ENCODE assay signal across 19 cellular contexts in genomic region chr1:223802602-223803001, GRCh38. TPM values are rescaled to one million over a fixed set of nuclear protein-coding genes. Genes with fewer than 3 reads are reported as not detected.
DNase-seq lines count a peak whose midpoint lies in the region; ATAC-seq lines count a peak whose summit lies in the region.
"Had no signal": no experiment of that assay in that cellular context is flagged by ENCODE, and none has a peak within 500 bp of the region (broad histone marks: within the 10 kb centered on the region; RNA-seq: fewer than 3 reads in every experiment).

No MANE protein-coding gene starts in this region.

- WGBS in mesenchymal stem cell, result 83% methylated on average over 3 of the region's 4 CpGs

- no peaks in the 10 kb centered on the region for H3K27me3 ChIP-seq in mesenchymal stem cell (ENCODE audit: control insufficient read depth in 1 of 2, insufficient read depth in 1 of 2, low read length in 2 of 2)

- peak overlapping the region; percentile 88 for H3K27ac ChIP-seq in cingulate gyrus (ENCODE audit: low read depth, low read length)
- no peak overlapping the region for H3K27ac ChIP-seq in mesenchymal stem cell (ENCODE audit: low read length, poor library complexity, severe bottlenecking)
- peak overlapping the region; percentile 88 for H3K27ac ChIP-seq in temporal lobe (ENCODE audit: low read depth, low read length)

- H3K23ac ChIP-seq in mesenchymal stem cell (ENCODE audit: low read length in 2 of 2), result no peak overlapping the region

- no peak overlapping the region for H4K8ac ChIP-seq in mesenchymal stem cell (ENCODE audit: low read length)

- H3K9me3 ChIP-seq in mesenchymal stem cell (ENCODE audit: control insufficient read depth, low read length), result peaks cover under 1% of the 10 kb centered on the region
- H3K9me3 ChIP-seq: Caco-2 had no signal

- peak; percentile 29 for DNase-seq in activated CD4-positive, alpha-beta T cell treated with anti-CD3 and anti-CD28 coated beads, Interleukin-2, amount 10 ng/mL, durations not matched to agents 24 days and 14 days
- no peak for DNase-seq in activated CD4-positive, alpha-beta T cell treated with anti-CD3 and anti-CD28 coated beads for 4 hours
- DNase-seq in mesenchymal stem cell (no peak), NCI-H187 (lab: John Stamatoyannopoulos, UW) (no peak), COR-L47 (lab: John Stamatoyannopoulos, UW) (no peak)
- DNase-seq in stimulated activated naive CD8-positive, alpha-beta T cell treated with anti-CD3 and anti-CD28 coated beads, Interleukin-15, Interleukin-2, amounts not matched to agents 100 U/mL and 50 U/mL, for 24 hours, result no peak
- DNase-seq: Caco-2, DMS79, GF-D8, H9, MM.1S, NCI-H1105, NCI-H1930, NCI-H2171, NCI-H446 treated with DMSO at 0.1 percent for 48 hours, NCI-H774, SHP77 had no signal

- H2BK120ac ChIP-seq in mesenchymal stem cell (ENCODE audit: low read depth, low read length), result no peak overlapping the region

- H3K4ac ChIP-seq in mesenchymal stem cell (ENCODE audit: low read depth in 1 of 2, low read length in 2 of 2), result no peak overlapping the region

- H3K4me2 ChIP-seq in mesenchymal stem cell (ENCODE audit: low read length, poor library complexity, severe bottlenecking), result no peak overlapping the region

- no peak overlapping the region for H2BK15ac ChIP-seq in mesenchymal stem cell (ENCODE audit: low read depth, poor library complexity, severe bottlenecking)

- no peak overlapping the region for H3K18ac ChIP-seq in mesenchymal stem cell (ENCODE audit: low read depth in 1 of 2, low read length in 2 of 2)

- H3K36me3 ChIP-seq in mesenchymal stem cell (ENCODE audit: control insufficient read depth in 1 of 2, insufficient read depth in 2 of 2, low read depth in 1 of 2, low read length in 2 of 2), result peaks cover 28 to 94% of the 10 kb centered on the region in 2 experiments

- no peak overlapping the region for H3K14ac ChIP-seq in mesenchymal stem cell (ENCODE audit: low read length in 2 of 2)

- peaks cover 34% of the 10 kb centered on the region for H3K79me1 ChIP-seq in mesenchymal stem cell (replicated peaks; ENCODE audit: low read length, poor library complexity, severe bottlenecking)

- H3K4me3 ChIP-seq in mesenchymal stem cell (ENCODE audit: insufficient read depth in 1 of 2, low read depth in 1 of 2, low read length in 2 of 2), result no peak overlapping the region

- no peak overlapping the region for H4K91ac ChIP-seq in mesenchymal stem cell (ENCODE audit: low read length)

- H2BK12ac ChIP-seq in mesenchymal stem cell (ENCODE audit: low read length in 2 of 2), result no peak overlapping the region

- H3K27ac Mint-ChIP-seq in activated CD4-positive, alpha-beta T cell treated with anti-CD3 and anti-CD28 coated beads, Interleukin-2, amount 10 ng/mL, durations not matched to agents 24 days and 14 days, result peak overlapping the region; percentile 26
- H3K27ac Mint-ChIP-seq: H9 had no signal

- H3K4me1 ChIP-seq in mesenchymal stem cell (ENCODE audit: control insufficient read depth, insufficient read depth, low read depth, low read length), result no peaks in the 10 kb centered on the region
- H3K4me1 ChIP-seq: Caco-2 had no signal

- no peaks in the 10 kb centered on the region for H3K9me3 Mint-ChIP-seq in activated CD4-positive, alpha-beta T cell treated with anti-CD3 and anti-CD28 coated beads, Interleukin-2, amount 10 ng/mL, durations not matched to agents 24 days and 14 days

- peaks cover 52% of the 10 kb centered on the region for H3K36me3 Mint-ChIP-seq in activated CD4-positive, alpha-beta T cell treated with anti-CD3 and anti-CD28 coated beads, Interleukin-2, amount 10 ng/mL, durations not matched to agents 24 days and 14 days (ENCODE audit: low read depth)

- H3K4me3 Mint-ChIP-seq in activated CD4-positive, alpha-beta T cell treated with anti-CD3 and anti-CD28 coated beads, Interleukin-2, amount 10 ng/mL, durations not matched to agents 24 days and 14 days, result no peak overlapping the region
- H3K4me3 Mint-ChIP-seq: H9 had no signal

- H3K9ac ChIP-seq in mesenchymal stem cell (ENCODE audit: low read length), result peak overlapping the region; percentile 6

- no peak overlapping the region for H2AK5ac ChIP-seq in mesenchymal stem cell (ENCODE audit: low read length, severe bottlenecking)

- no peaks in the 10 kb centered on the region for H3K4me1 Mint-ChIP-seq in activated CD4-positive, alpha-beta T cell treated with anti-CD3 and anti-CD28 coated beads, Interleukin-2, amount 10 ng/mL, durations not matched to agents 24 days and 14 days

- no peak overlapping the region for H2BK5ac ChIP-seq in mesenchymal stem cell (ENCODE audit: low read depth, low read length, poor library complexity, severe bottlenecking)

- H2AFZ ChIP-seq in mesenchymal stem cell (ENCODE audit: low read depth, low read length), result no peak overlapping the region

- no peaks in the 10 kb centered on the region for H3K27me3 Mint-ChIP-seq in activated CD4-positive, alpha-beta T cell treated with anti-CD3 and anti-CD28 coated beads, Interleukin-2, amount 10 ng/mL, durations not matched to agents 24 days and 14 days

- intact Hi-C loops in activated CD4-positive, alpha-beta T cell treated with anti-CD3 and anti-CD28 coated beads, Interleukin-2, amount 10 ng/mL, durations not matched to agents 24 days and 14 days (cut with micrococcal nuclease), result no loop called here

- no peak for ATAC-seq in stimulated activated naive CD8-positive, alpha-beta T cell treated with anti-CD3 and anti-CD28 coated beads, Interleukin-15, Interleukin-2, amounts not matched to agents 100 U/mL and 50 U/mL, for 24 hours

RNA-seq across cellular contexts. Expression of gene TP53BP2, which starts 43.1 kb away (rescaled TPM):
- total RNA-seq in activated CD4-positive, alpha-beta T cell treated with anti-CD3 and anti-CD28 coated beads, Interleukin-2, amount 10 ng/mL, durations not matched to agents 24 days and 14 days, result 37.1 and 47.7 TPM in 2 replicates
- polyA plus RNA-seq in mesenchymal stem cell (2013, experiment 1 of 2), result 20.5 TPM
- polyA plus RNA-seq in mesenchymal stem cell (2013, experiment 2 of 2), result 20.5 TPM
- total RNA-seq in temporal lobe, result 32.5 TPM
